ENCODE assay signal across 18 cellular contexts in the genomic region with DNA sequence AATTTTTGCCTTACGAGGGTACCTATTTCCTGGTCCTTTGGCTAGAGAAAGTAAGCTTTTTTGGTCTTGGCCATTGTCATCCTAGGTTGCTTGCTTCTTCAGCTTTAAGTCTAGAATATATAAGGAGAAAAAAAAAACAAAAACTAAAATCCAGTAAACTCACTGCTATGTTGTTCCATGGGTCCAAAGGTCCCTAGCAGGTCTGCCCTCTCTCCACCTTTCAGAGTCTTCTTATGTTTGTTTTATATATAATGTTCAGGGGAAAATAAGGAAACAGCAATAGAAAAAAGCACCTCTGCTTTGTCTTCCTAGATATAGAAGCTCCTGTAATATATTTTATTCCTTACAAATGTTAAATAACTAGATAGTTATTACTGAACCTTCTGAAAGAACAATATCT. TPM values are rescaled to one million over a fixed set of nuclear protein-coding genes. Genes with fewer than 3 reads are reported as not detected.
DNase-seq lines count a peak whose midpoint lies in the region; ATAC-seq, FAIRE-seq and TF ChIP-seq lines count a peak whose summit lies in the region.
"Had no signal": no experiment of that assay in that cellular context is flagged by ENCODE, and none has a peak within 500 bp of the region (broad histone marks: within the 10 kb centered on the region; RNA-seq: fewer than 3 reads in every experiment).

No MANE protein-coding gene starts in this region.

- intact Hi-C loops in left colon (cut with DNase I, micrococcal nuclease) = no loop called here

- DNase-seq in DMS53 (lab: John Stamatoyannopoulos, UW) (peak; percentile 4), DMS53 treated with DMSO at 0.1 percent for 48 hours (lab: John Stamatoyannopoulos, UW; ENCODE audit: unreplicated experiment) (no peak), left colon (no peak), NCI-H1694 (lab: John Stamatoyannopoulos, UW) (no peak)
- DNase-seq: AML-193; BE2C; CD4-positive, alpha-beta T cell; CD8-positive, alpha-beta memory T cell; DMS 273 treated with DMSO at 0.1 percent for 48 hours; DND-41; GOT3; HFFc6 had no signal

- FAIRE-seq in colon (lab: Jason Lieb, UNC) = peak; percentile 47
- FAIRE-seq: A204.1, D721Med, G401.6, H54 had no signal

- ATAC-seq in left colon (peak; percentile 89), GM18505 (IDR thresholded peaks at IDR 0.05; ENCODE audit: unreplicated experiment) (no peak)

- no peak for TF ChIP-seq POLR2A in GM18505 (IDR thresholded peaks at IDR 0.05; ENCODE audit: borderline replicate concordance, extremely low read depth, insufficient read depth, insufficient read length)

RNA-seq across cellular contexts. Expression of a gene that starts 18.0 kb away (rescaled TPM):
- total RNA-seq in left colon = 10 to 100 TPM; 56.9 to 63.1 TPM
